1 cellular context compared by ENCODE assay signal in genomic region chr7:49766966-49767365, GRCh38.
TF ChIP-seq lines count a peak whose summit lies in the region.

No MANE protein-coding gene starts in this region.

TF ChIP-seq in GM12878, 131 proteins besides CTCF, POLR2A, EP300 and RAD21 (continued from another document and continues in another):
- TF ChIP-seq CEBPB (IDR thresholded peaks at IDR 0.05; ENCODE audit: borderline replicate concordance in 1 of 2, low read depth in 2 of 2, low read length in 2 of 2): no peak
- TF ChIP-seq STAT3 (IDR thresholded peaks at IDR 0.05; ENCODE audit: low read depth, low read length): no peak; the same call in 1 of the 2 replicates
- TF ChIP-seq POLR2AphosphoS5 (IDR thresholded peaks at IDR 0.05; ENCODE audit: low read length): no peak
- peak; percentile 91 for TF ChIP-seq TCF12 (IDR thresholded peaks at IDR 0.05; ENCODE audit: low read depth, low read length)
- TF ChIP-seq SIN3A (IDR thresholded peaks at IDR 0.05; ENCODE audit: low read depth, low read length): no peak
- no peak for TF ChIP-seq HSF1 (IDR thresholded peaks at IDR 0.05; ENCODE audit: low read depth, low read length)
- peak; percentile 71; the same call in 1 of the 2 replicates for TF ChIP-seq CREM (IDR thresholded peaks at IDR 0.05; ENCODE audit: low read depth)
- 0 out of 2 replicates have a peak, but pooled peaks have one; percentile 15 for TF ChIP-seq ELK1 (IDR thresholded peaks at IDR 0.05; ENCODE audit: low read depth, low read length)
- no peak for TF ChIP-seq NR2F1 (conservative IDR thresholded peaks at IDR 0.05)
- TF ChIP-seq RELA (IDR thresholded peaks at IDR 0.05; ENCODE audit: borderline replicate concordance, partially characterized antibody): no peak
- TF ChIP-seq NKRF (conservative IDR thresholded peaks at IDR 0.05): no peak
- peak; percentile 81; the same call in 1 of the 2 replicates for TF ChIP-seq CBFB (IDR thresholded peaks at IDR 0.05; ENCODE audit: low read depth)
- TF ChIP-seq BCL3 (IDR thresholded peaks at IDR 0.05; ENCODE audit: borderline replicate concordance, insufficient read depth, low read depth, low read length, poor library complexity, severe bottlenecking): peak; percentile 77
- no peak for TF ChIP-seq SIX5 (IDR thresholded peaks at IDR 0.05; ENCODE audit: low read depth, low read length, severe bottlenecking)
- TF ChIP-seq IRF4 (IDR thresholded peaks at IDR 0.05; ENCODE audit: low read depth, low read length): peak; percentile 85
- TF ChIP-seq ZBTB40 (IDR thresholded peaks at IDR 0.05; ENCODE audit: borderline replicate concordance): no peak
- no peak for TF ChIP-seq REST (IDR thresholded peaks at IDR 0.05; ENCODE audit: low read depth, low read length)
- peak; percentile 47; the same call in 1 of the 2 replicates for TF ChIP-seq BMI1 (IDR thresholded peaks at IDR 0.05; ENCODE audit: borderline replicate concordance)
- TF ChIP-seq SMAD1 (IDR thresholded peaks at IDR 0.05; ENCODE audit: low read depth, partially characterized antibody): no peak
- peak; percentile 93 for TF ChIP-seq ZNF384 (IDR thresholded peaks at IDR 0.05; ENCODE audit: borderline replicate concordance, low read depth, low read length)
- TF ChIP-seq RBBP5 (conservative IDR thresholded peaks at IDR 0.05): no peak
- no peak for TF ChIP-seq ZNF687 (IDR thresholded peaks at IDR 0.05)
- no peak for TF ChIP-seq RFX5 (IDR thresholded peaks at IDR 0.05; ENCODE audit: low read depth, low read length)
- no peak for TF ChIP-seq KDM1A (IDR thresholded peaks at IDR 0.05; ENCODE audit: borderline replicate concordance)
- TF ChIP-seq MLLT1 (IDR thresholded peaks at IDR 0.05): peak; percentile 48; the same call in 1 of the 2 replicates
- TF ChIP-seq ZBTB11 (CRISPR knock-in tag; IDR thresholded peaks at IDR 0.05): no peak
- TF ChIP-seq KAT2A (conservative IDR thresholded peaks at IDR 0.05; ENCODE audit: control insufficient read depth, low read depth, low read length): no peak
- TF ChIP-seq SUZ12 (IDR thresholded peaks at IDR 0.05; ENCODE audit: unreplicated experiment): no peak
